ENCODE assay signal across 1 cellular context in the genomic region with DNA sequence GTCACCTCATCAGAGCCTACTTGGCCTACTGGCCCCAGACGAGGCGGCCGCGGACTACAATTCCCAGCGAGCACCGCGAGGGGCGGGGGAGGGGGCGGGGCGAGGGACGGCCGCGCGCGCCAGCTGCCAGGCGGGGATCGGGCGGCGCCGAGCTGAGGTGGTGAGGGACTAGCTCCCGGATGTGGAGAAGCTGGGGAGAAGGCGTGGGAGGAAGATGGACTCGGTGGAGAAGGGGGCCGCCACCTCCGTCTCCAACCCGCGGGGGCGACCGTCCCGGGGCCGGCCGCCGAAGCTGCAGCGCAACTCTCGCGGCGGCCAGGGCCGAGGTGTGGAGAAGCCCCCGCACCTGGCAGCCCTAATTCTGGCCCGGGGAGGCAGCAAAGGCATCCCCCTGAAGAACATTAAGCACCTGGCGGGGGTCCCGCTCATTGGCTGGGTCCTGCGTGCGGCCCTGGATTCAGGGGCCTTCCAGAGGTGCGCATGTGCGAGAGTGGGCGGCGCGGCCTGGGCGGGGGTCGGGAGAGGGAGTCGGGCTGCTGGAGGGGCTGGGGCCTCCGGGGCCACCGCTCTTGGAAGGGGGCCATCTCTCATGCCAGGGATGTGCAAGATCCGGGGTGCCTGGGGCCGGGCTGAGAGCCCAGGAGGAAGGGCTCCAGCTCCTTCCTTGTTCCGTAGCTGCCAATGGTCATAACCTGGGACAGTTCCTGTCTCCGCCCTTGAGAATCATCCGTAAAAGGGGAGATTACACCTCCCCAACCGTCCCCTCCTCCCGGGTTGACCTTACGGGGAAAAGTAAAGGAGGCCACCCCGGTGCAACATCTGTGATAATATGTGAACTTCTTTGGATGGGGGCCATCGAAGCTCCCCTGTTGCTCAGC.
TF ChIP-seq lines count a peak whose summit lies in the region.

TSS of gene CMAS (plus strand) at position 129 of the 878 bp plus-strand sequence. CDS start at position 215, 86 bp downstream.

TF ChIP-seq in HCT116, 20 proteins besides CTCF, POLR2A, EP300 and RAD21 (continued from another document):
- TF ChIP-seq ATF3 (IDR thresholded peaks at IDR 0.05) = no peak
- no peak for TF ChIP-seq ELF1 (IDR thresholded peaks at IDR 0.05; ENCODE audit: borderline replicate concordance, low read depth)
- TF ChIP-seq ZFX (IDR thresholded peaks at IDR 0.05) = peak; percentile 82
- TF ChIP-seq CBX3 (IDR thresholded peaks at IDR 0.05; ENCODE audit: low read depth) = no peak
- TF ChIP-seq, protein P1, sequence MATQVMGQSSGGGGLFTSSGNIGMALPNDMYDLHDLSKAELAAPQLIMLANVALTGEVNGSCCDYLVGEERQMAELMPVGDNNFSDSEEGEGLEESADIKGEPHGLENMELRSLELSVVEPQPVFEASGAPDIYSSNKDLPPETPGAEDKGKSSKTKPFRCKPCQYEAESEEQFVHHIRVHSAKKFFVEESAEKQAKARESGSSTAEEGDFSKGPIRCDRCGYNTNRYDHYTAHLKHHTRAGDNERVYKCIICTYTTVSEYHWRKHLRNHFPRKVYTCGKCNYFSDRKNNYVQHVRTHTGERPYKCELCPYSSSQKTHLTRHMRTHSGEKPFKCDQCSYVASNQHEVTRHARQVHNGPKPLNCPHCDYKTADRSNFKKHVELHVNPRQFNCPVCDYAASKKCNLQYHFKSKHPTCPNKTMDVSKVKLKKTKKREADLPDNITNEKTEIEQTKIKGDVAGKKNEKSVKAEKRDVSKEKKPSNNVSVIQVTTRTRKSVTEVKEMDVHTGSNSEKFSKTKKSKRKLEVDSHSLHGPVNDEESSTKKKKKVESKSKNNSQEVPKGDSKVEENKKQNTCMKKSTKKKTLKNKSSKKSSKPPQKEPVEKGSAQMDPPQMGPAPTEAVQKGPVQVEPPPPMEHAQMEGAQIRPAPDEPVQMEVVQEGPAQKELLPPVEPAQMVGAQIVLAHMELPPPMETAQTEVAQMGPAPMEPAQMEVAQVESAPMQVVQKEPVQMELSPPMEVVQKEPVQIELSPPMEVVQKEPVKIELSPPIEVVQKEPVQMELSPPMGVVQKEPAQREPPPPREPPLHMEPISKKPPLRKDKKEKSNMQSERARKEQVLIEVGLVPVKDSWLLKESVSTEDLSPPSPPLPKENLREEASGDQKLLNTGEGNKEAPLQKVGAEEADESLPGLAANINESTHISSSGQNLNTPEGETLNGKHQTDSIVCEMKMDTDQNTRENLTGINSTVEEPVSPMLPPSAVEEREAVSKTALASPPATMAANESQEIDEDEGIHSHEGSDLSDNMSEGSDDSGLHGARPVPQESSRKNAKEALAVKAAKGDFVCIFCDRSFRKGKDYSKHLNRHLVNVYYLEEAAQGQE (IDR thresholded peaks at IDR 0.05; ENCODE audit: low read depth) = peak; percentile 33; the same call in 1 of the 2 replicates
- no peak; the same call in 1 of the 2 replicates for TF ChIP-seq SIN3A (IDR thresholded peaks at IDR 0.05; ENCODE audit: low read depth)
- TF ChIP-seq, protein P2, sequence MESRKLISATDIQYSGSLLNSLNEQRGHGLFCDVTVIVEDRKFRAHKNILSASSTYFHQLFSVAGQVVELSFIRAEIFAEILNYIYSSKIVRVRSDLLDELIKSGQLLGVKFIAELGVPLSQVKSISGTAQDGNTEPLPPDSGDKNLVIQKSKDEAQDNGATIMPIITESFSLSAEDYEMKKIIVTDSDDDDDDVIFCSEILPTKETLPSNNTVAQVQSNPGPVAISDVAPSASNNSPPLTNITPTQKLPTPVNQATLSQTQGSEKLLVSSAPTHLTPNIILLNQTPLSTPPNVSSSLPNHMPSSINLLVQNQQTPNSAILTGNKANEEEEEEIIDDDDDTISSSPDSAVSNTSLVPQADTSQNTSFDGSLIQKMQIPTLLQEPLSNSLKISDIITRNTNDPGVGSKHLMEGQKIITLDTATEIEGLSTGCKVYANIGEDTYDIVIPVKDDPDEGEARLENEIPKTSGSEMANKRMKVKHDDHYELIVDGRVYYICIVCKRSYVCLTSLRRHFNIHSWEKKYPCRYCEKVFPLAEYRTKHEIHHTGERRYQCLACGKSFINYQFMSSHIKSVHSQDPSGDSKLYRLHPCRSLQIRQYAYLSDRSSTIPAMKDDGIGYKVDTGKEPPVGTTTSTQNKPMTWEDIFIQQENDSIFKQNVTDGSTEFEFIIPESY (IDR thresholded peaks at IDR 0.05; ENCODE audit: extremely low read depth, insufficient replicate concordance, low read length) = no peak
- TF ChIP-seq MAX (IDR thresholded peaks at IDR 0.05) = no peak
- peak; percentile 74 for TF ChIP-seq POLR2AphosphoS5 (IDR thresholded peaks at IDR 0.05; ENCODE audit: low read depth, low read length)
- no peak for TF ChIP-seq SRF (IDR thresholded peaks at IDR 0.05; ENCODE audit: low read depth)
- TF ChIP-seq SP1 (IDR thresholded peaks at IDR 0.05; ENCODE audit: low read depth) = 0 out of 2 replicates have a peak, but pooled peaks have one; percentile 31
- no peak for TF ChIP-seq TCF7L2 (IDR thresholded peaks at IDR 0.05; ENCODE audit: borderline replicate concordance, extremely low read depth, insufficient read depth, insufficient read length)
- no peak for TF ChIP-seq CEBPB (IDR thresholded peaks at IDR 0.05; ENCODE audit: low read depth)
- TF ChIP-seq JUND (IDR thresholded peaks at IDR 0.05) = no peak
TF ChIP-seq in HCT116: peak in this region for 6.
